In genomic region chr2:9474361-9475117, GRCh38 we compare ENCODE assay signal across 8 cellular contexts. TPM values are rescaled to one million over a fixed set of nuclear protein-coding genes. Genes with fewer than 3 reads are reported as not detected.
DNase-seq lines count a peak whose midpoint lies in the region; ATAC-seq and TF ChIP-seq lines count a peak whose summit lies in the region.

IAH1 (plus strand) TSS chr2:9474551; CDS start chr2:9474567, 16 bp downstream.

- peak; percentile 83 to 90 (median 86) for ATAC-seq in right lobe of liver

- peaks cover 34% of the 10 kb centered on the region for H3K4me1 Mint-ChIP-seq in HFFc6 (ENCODE audit: low read depth)

- no peaks in the 10 kb centered on the region for H3K9me3 Mint-ChIP-seq in HFFc6

- H3K4me3 Mint-ChIP-seq in HFFc6: peak within 1 kb of the TSS; percentile 86

- TF ChIP-seq POLR2A in NB4 (IDR thresholded peaks at IDR 0.05; ENCODE audit: extremely low read depth, insufficient read length): no peak
- peak; percentile 65 for TF ChIP-seq POLR2A in right lobe of liver (IDR thresholded peaks at IDR 0.05)

- H3K4me1 ChIP-seq in right lobe of liver: peaks cover 0 to 11% (median 6%) of the 10 kb centered on the region in 4 donors

- peak; percentile 18; the same call in 1 of the 2 replicates for TF ChIP-seq CTCF in HFFc6 (IDR thresholded peaks at IDR 0.05)
- no peak for TF ChIP-seq CTCF in NB4 (IDR thresholded peaks at IDR 0.05; ENCODE audit: low read depth, low read length)
- TF ChIP-seq CTCF in right lobe of liver (IDR thresholded peaks at IDR 0.05): no peak

- WGBS in right lobe of liver (ENCODE audit: insufficient coverage, low coverage, low lambda C conversion rate, missing lambda C conversion rate): 0% methylated on average over 1 of the region's 95 CpGs

- H3K27ac ChIP-seq in right lobe of liver: peak within 1 kb of the TSS; percentile 58 to 82 (median 81)

- H3K27ac Mint-ChIP-seq in HFFc6: peak within 1 kb of the TSS; percentile 83

- H3K27me3 Mint-ChIP-seq in HFFc6 (ENCODE audit: insufficient read depth): no peaks in the 10 kb centered on the region; the same call in 1 of the 2 replicates

- no peaks in the 10 kb centered on the region for H3K9me3 ChIP-seq in right lobe of liver

- H3K4me3 ChIP-seq in NB4 (ENCODE audit: low read depth, low read length): no peak within 1 kb of the TSS
- peak within 1 kb of the TSS; percentile 57 to 83 (median 78) for H3K4me3 ChIP-seq in right lobe of liver

- intact Hi-C loops in right lobe of liver (cut with DNase I): no loop called here

- H3K36me3 ChIP-seq in right lobe of liver: peaks cover 0 to 12% (median 3%) of the 10 kb centered on the region in 4 donors

- peak; percentile 72 for DNase-seq in DMS53 (lab: John Stamatoyannopoulos, UW)
- DNase-seq in DMS53 treated with DMSO at 0.1 percent for 48 hours (lab: John Stamatoyannopoulos, UW; ENCODE audit: unreplicated experiment): no peak
- DNase-seq in HFFc6: peak; percentile 10
- DNase-seq in NB4 (ENCODE audit: low read depth): peak; percentile 31
- DNase-seq in activated CD4-positive, alpha-beta T cell treated with anti-CD3 and anti-CD28 coated beads, Interleukin-2, amount 50 U/mL, for 24 hours (ENCODE audit: low read depth in 1 of 2, low spot score in 1 of 2): peak; percentile 51 to 59
- DNase-seq in dermis blood vessel endothelial cell: peak; percentile 63
- peak; percentile 75 to 78 (median 78) for DNase-seq in right lobe of liver
- peak; percentile 73 to 82 for DNase-seq in stimulated activated CD4-positive, alpha-beta T cell treated with anti-CD3 and anti-CD28 coated beads, Interleukin-4, amount 100 ng/mL, for 4 hours

- H3K27me3 ChIP-seq in right lobe of liver: no peaks in the 10 kb centered on the region

- peaks cover 51% of the 10 kb centered on the region for H3K36me3 Mint-ChIP-seq in HFFc6 (ENCODE audit: low read depth)

RNA-seq across cellular contexts. Expression of gene IAH1, which starts in this region (rescaled TPM):
- total RNA-seq in HFFc6 (2021; fragmentation: NEBNext Ultra II Directional; extraction: Animal tissue kit (Norgen Biotek cat#: 25700)): 10 to 100 TPM; 65.5 to 79.0 (median 71.0) TPM
- 29.4 and 38.8 TPM in 2 replicates for total RNA-seq in dermis blood vessel endothelial cell
- total RNA-seq in right lobe of liver: 10 to 100 TPM; 30.4 to 41.3 (median 33.6) TPM
